In the genomic region with DNA sequence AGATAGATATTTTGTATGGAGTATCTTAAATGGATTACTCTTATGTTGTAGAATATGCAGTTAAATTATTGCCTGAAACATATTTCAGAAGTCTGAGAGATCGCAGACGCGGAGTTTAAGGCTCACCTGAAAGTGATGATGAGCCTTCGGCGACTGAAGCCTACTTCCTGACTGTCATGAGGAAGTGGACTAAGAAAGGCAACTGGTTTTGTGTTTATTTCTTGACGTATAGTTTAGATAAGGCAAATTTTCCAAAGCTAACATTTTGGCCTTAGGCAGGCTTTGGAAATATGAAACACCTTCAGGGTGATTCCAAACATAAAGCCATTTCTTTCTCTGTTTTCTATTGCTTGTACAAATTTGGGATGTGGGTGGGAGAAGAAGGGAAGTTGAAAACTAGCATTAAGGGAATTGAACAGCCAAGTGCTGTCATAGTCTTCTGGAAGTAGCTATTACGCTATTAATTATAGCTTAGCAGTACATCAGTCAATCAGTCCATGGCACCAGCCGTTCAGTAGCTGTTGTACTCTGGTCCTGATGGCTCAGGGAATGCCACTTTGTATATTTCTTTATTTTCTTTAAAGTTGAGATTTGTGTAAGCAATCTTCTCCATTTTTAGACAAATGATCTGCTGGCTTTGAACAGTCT, we compare ENCODE assay signal across 12 cellular contexts. TPM values are rescaled to one million over a fixed set of nuclear protein-coding genes. Genes with fewer than 3 reads are reported as not detected.
DNase-seq lines count a peak whose midpoint lies in the region; TF ChIP-seq lines count a peak whose summit lies in the region.
"Had no signal": no experiment of that assay in that cellular context is flagged by ENCODE, and none has a peak within 500 bp of the region (broad histone marks: within the 10 kb centered on the region; RNA-seq: fewer than 3 reads in every experiment).

No MANE protein-coding gene starts in this region.

- H4K20me1 ChIP-seq in DOHH2 (ENCODE audit: control insufficient read depth, insufficient read depth, low read depth, low read length) (no peaks in the 10 kb centered on the region), MM.1S (ENCODE audit: insufficient read depth, low read length) (no peaks in the 10 kb centered on the region)

- H3K4me3 Mint-ChIP-seq in brain (peak overlapping the region; percentile 80 to 91 (median 84)), nephron (peak overlapping the region; percentile 81 to 86 (median 81))

- peak overlapping the region; percentile 82 for H3K4me2 ChIP-seq in DOHH2 (ENCODE audit: low read length)
- H3K4me2 ChIP-seq in MM.1S (ENCODE audit: low read depth, low read length) = peak overlapping the region; percentile 52; the same call in 1 of the 2 replicates

- H3K36me3 ChIP-seq in DOHH2 (ENCODE audit: control insufficient read depth, low read length) (no peaks in the 10 kb centered on the region), MM.1S (replicated peaks; ENCODE audit: insufficient read depth, low read length) (no peaks in the 10 kb centered on the region)
- H3K36me3 ChIP-seq: MG63 had no signal

- H3K9me3 Mint-ChIP-seq in brain = peaks cover 0 to 3% (median 0%) of the 10 kb centered on the region in 5 experiments
- H3K9me3 Mint-ChIP-seq in nephron = no peaks in the 10 kb centered on the region

- peaks cover 14% of the 10 kb centered on the region for H3K27me3 ChIP-seq in DOHH2 (ENCODE audit: control insufficient read depth, low read length)
- H3K27me3 ChIP-seq in MM.1S (replicated peaks; ENCODE audit: insufficient read depth, low read length) = no peaks in the 10 kb centered on the region
- H3K27me3 ChIP-seq: body of pancreas had no signal

- H3F3A ChIP-seq in DOHH2 (ENCODE audit: control insufficient read depth, insufficient read depth) (peaks cover 5% of the 10 kb centered on the region; the same call in 1 of the 2 replicates), MM.1S (ENCODE audit: insufficient read depth, low read length) (no peaks in the 10 kb centered on the region)

- H3K4me3 ChIP-seq in DOHH2 (ENCODE audit: low read length) = peak overlapping the region; percentile 81
- H3K4me3 ChIP-seq in MM.1S (ENCODE audit: low read length) = peak overlapping the region; percentile 76

- H3K4me1 ChIP-seq in DOHH2 (ENCODE audit: control insufficient read depth, low read length) = peaks cover 27% of the 10 kb centered on the region
- H3K4me1 ChIP-seq in MM.1S (ENCODE audit: low read length) = no peaks in the 10 kb centered on the region

- peaks cover 39% of the 10 kb centered on the region for H3K27me3 Mint-ChIP-seq in brain
- H3K27me3 Mint-ChIP-seq in nephron (ENCODE audit: low read depth) = peaks cover 66% of the 10 kb centered on the region

- H3K9ac ChIP-seq in MM.1S (ENCODE audit: low read length) = no peak overlapping the region; the same call in 1 of the 2 replicates
- H3K9ac ChIP-seq: SK-N-SH had no signal

- H3K79me2 ChIP-seq in DOHH2 (ENCODE audit: control insufficient read depth, low read length) (no peaks in the 10 kb centered on the region), MM.1S (ENCODE audit: low read length) (no peaks in the 10 kb centered on the region)

- no peak overlapping the region for H2AFZ ChIP-seq in MM.1S (ENCODE audit: low read length)

- H3K9me2 ChIP-seq in DOHH2 (replicated peaks; ENCODE audit: control insufficient read depth, low read length) (no peaks in the 10 kb centered on the region), MM.1S (replicated peaks; ENCODE audit: insufficient read depth, low read length) (no peaks in the 10 kb centered on the region)
- H3K9me2 ChIP-seq: SK-N-SH had no signal

- TF ChIP-seq CTCF in DOHH2 (IDR thresholded peaks at IDR 0.05; ENCODE audit: low read depth, low read length, poor library complexity, severe bottlenecking) = no peak
- TF ChIP-seq CTCF in MM.1S (IDR thresholded peaks at IDR 0.05; ENCODE audit: low read length) = no peak
- no peak for TF ChIP-seq CTCF in brain (conservative IDR thresholded peaks at IDR 0.05)
- TF ChIP-seq CTCF in nephron (IDR thresholded peaks at IDR 0.05; ENCODE audit: unreplicated experiment in 3 of 3) = no peak

- H3K9me3 ChIP-seq in DOHH2 (ENCODE audit: control insufficient read depth, insufficient read depth, low read length) (no peaks in the 10 kb centered on the region), MM.1S (replicated peaks; ENCODE audit: insufficient read depth, low read length) (no peaks in the 10 kb centered on the region)
- H3K9me3 ChIP-seq: body of pancreas, MG63, SK-N-SH had no signal

- peaks cover 37% of the 10 kb centered on the region for H3K4me1 Mint-ChIP-seq in brain
- H3K4me1 Mint-ChIP-seq in nephron = peaks cover 3% of the 10 kb centered on the region

- peak overlapping the region in 1 of 5 experiments; percentile 5 for H3K27ac Mint-ChIP-seq in brain
- no peak overlapping the region for H3K27ac Mint-ChIP-seq in nephron

- H3K27ac ChIP-seq in DOHH2 (ENCODE audit: low read depth, low read length) (no peak overlapping the region), MM.1S (ENCODE audit: low read length) (no peak overlapping the region)

- DNase-seq in MM.1S (peak; percentile 14), HuH-7 (ENCODE audit: low spot score) (no peak), NCI-H146 treated with DMSO at 0.1 percent for 48 hours (lab: John Stamatoyannopoulos, UW; ENCODE audit: unreplicated experiment) (no peak)
- no peak for DNase-seq in activated CD8-positive, alpha-beta memory T cell treated with anti-CD3 and anti-CD28 coated beads, Interleukin-2, amount 50 U/mL, for 48 hours
- DNase-seq: MG63; NCI-H446; SK-N-SH; stimulated activated CD8-positive, alpha-beta memory T cell treated with anti-CD3 and anti-CD28 coated beads, Interleukin-4, amount 100 ng/mL, for 48 hours had no signal

- H3K36me3 Mint-ChIP-seq in brain = peaks cover 5% of the 10 kb centered on the region
- H3K36me3 Mint-ChIP-seq in nephron (ENCODE audit: low read depth) = no peaks in the 10 kb centered on the region

RNA-seq across cellular contexts. Expression of gene GRHL1, which starts 1.5 kb away (rescaled TPM):
- polyA plus RNA-seq in brain (ENCODE audit: insufficient read depth, low read depth, low replicate concordance) = 1.0 TPM
